15 cellular contexts compared by ENCODE assay signal in the genomic region with DNA sequence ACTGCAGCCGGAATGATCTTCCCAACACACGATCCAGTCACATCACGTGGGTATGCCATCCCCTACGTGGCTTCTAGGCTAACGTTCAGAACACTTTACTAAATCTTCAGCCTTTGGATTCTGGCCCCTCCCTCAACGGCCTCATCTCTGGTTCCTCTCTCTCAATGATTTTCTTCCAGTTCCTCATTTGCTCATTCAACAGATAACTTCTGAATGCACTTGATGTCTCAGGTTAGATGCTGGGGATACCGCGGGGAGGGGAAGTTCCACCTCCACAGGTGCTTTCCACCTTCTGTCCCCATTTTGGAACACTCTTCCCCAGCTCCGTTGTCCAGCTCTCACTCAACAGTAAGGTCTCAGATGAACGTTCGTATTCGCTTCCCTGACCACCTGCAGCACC.
DNase-seq lines count a peak whose midpoint lies in the region; ATAC-seq lines count a peak whose summit lies in the region.
"Had no signal": no experiment of that assay in that cellular context is flagged by ENCODE, and none has a peak within 500 bp of the region (broad histone marks: within the 10 kb centered on the region; RNA-seq: fewer than 3 reads in every experiment).

No MANE protein-coding gene starts in this region.

- peak; percentile 27 for DNase-seq in left lobe of liver (ENCODE audit: low spot score)
- no peak for DNase-seq in H7
- DNase-seq in NCI-H2029 treated with DMSO at 0.1 percent for 48 hours (lab: John Stamatoyannopoulos, UW), result no peak
- DNase-seq: activated CD4-positive, CD25-positive, alpha-beta regulatory T cell; activated T-cell treated with anti-CD3 and anti-CD28 coated beads, Interleukin-2, amount 50 U/mL, for 1 hour; foreskin keratinocyte; mesendoderm; NCI-H2107; NK-92 treated with Interleukin-12 subunit alpha and Interleukin-12 subunit beta, amount 100 ng/mL, for 24 hours; stimulated activated naive CD4-positive, alpha-beta T cell treated with Interleukin-2 at 50 U/mL for 16 hours had no signal

- H3K27me3 ChIP-seq in H7 (ENCODE audit: control insufficient read depth, insufficient read depth, low read length), result no peaks in the 10 kb centered on the region
- H3K27me3 ChIP-seq: foreskin keratinocyte, neutrophil had no signal

- peak; percentile 92 for ATAC-seq in GM18511 (IDR thresholded peaks at IDR 0.05; ENCODE audit: unreplicated experiment)
- peak; percentile 63 for ATAC-seq in GM21515 (IDR thresholded peaks at IDR 0.05; ENCODE audit: unreplicated experiment)
- peak; percentile 65 for ATAC-seq in HG03342 (IDR thresholded peaks at IDR 0.05; ENCODE audit: unreplicated experiment)
- ATAC-seq in left lobe of liver, result no peak
- no peak for ATAC-seq in HG03280 (IDR thresholded peaks at IDR 0.05; ENCODE audit: unreplicated experiment)
- ATAC-seq: foreskin keratinocyte had no signal

- no peaks in the 10 kb centered on the region for H3K36me3 ChIP-seq in H7 (replicated peaks; ENCODE audit: control insufficient read depth, insufficient read depth, low read length)
- H3K36me3 ChIP-seq: neutrophil had no signal

- H3K4me3 ChIP-seq in H7 (ENCODE audit: insufficient read depth, low read depth, low read length), result no peak overlapping the region

Comparison
In these comparisons a context has a peak if more than half of its experiments do, and no peak if none do; other contexts are left out.
1. ATAC-seq: peak in GM18511 (single experiment), GM21515 (single experiment) and HG03342 (single experiment); none in left lobe of liver (single experiment) and HG03280 (single experiment).